In the genomic region with DNA sequence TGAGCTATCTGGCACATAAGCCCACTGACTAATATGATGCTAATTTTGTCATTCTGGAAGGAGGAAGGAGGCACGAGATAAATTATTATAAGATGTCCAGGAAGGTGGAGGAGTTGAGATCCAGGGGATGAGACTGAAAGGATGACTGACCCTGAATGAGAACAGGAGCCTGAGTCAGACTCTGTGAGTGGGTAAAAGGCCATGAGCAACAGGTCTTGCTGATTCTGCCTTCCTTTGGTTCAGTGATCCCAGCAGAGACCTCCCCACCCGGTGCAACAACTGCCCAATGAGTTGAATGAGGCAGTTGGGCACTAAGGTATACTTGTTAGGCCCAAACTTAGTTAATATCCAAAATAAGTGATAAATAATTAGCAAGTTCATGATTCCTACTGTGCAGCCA, we compare ENCODE assay signal across 22 cellular contexts.
DNase-seq lines count a peak whose midpoint lies in the region; ATAC-seq and TF ChIP-seq lines count a peak whose summit lies in the region.
"Had no signal": no experiment of that assay in that cellular context is flagged by ENCODE, and none has a peak within 500 bp of the region (broad histone marks: within the 10 kb centered on the region; RNA-seq: fewer than 3 reads in every experiment).

No MANE protein-coding gene starts in this region.

- H3K4me1 Mint-ChIP-seq in glutamatergic neuron (ENCODE audit: low read depth, unreplicated experiment), result no peaks in the 10 kb centered on the region

- ATAC-seq in HG02678 (IDR thresholded peaks at IDR 0.05; ENCODE audit: unreplicated experiment) (no peak), GM21737 (IDR thresholded peaks at IDR 0.05; ENCODE audit: unreplicated experiment) (no peak)
- ATAC-seq: CD8-positive, alpha-beta T cell; Panc1 had no signal

- peak; percentile 54 for DNase-seq in HK-2 (ENCODE audit: unreplicated experiment)
- DNase-seq in epithelial cell of esophagus (ENCODE audit: low read depth), result peak; percentile 34
- peak; percentile 81 for DNase-seq in kidney glomerular epithelial cell (lab: John Stamatoyannopoulos, UW)
- no peak for DNase-seq in glutamatergic neuron
- DNase-seq in anterior cingulate cortex (lab: John Stamatoyannopoulos, UW), result no peak
- DNase-seq: Calu3; CD8-positive, alpha-beta T cell; DMS153; GDM1; H7; NCI-H1105; NCI-H146; NCI-H2029 treated with DMSO at 0.1 percent for 48 hours; NCI-H345; NCI-H524; NCI-H774; NK-92 treated with Interleukin-12 subunit alpha and Interleukin-12 subunit beta, amount 100 ng/mL, for 24 hours; SJCRH30 had no signal

- H3K36me3 Mint-ChIP-seq in glutamatergic neuron (ENCODE audit: unreplicated experiment), result no peaks in the 10 kb centered on the region
- H3K36me3 Mint-ChIP-seq: CD8-positive, alpha-beta T cell had no signal

- H3K4me3 ChIP-seq in epithelial cell of esophagus (ENCODE audit: low read length), result no peak overlapping the region
- H3K4me3 ChIP-seq: BLaER1 treated with 17β-estradiol and CSF1 and Interleukin-3, amounts not matched to agents 10 nM and 100 nM; SJCRH30 had no signal

- H3K9me3 Mint-ChIP-seq in glutamatergic neuron (ENCODE audit: unreplicated experiment), result no peaks in the 10 kb centered on the region
- H3K9me3 Mint-ChIP-seq: CD8-positive, alpha-beta T cell had no signal

- TF ChIP-seq CTCF in epithelial cell of esophagus (IDR thresholded peaks at IDR 0.05; ENCODE audit: insufficient read depth, low read depth, low read length, missing control alignments) (no peak), glutamatergic neuron (IDR thresholded peaks at IDR 0.05; ENCODE audit: partially characterized antibody, unreplicated experiment) (no peak)

- H3K27me3 Mint-ChIP-seq in glutamatergic neuron (ENCODE audit: unreplicated experiment), result no peaks in the 10 kb centered on the region

- no peak overlapping the region for H3K4me3 Mint-ChIP-seq in glutamatergic neuron (ENCODE audit: unreplicated experiment)
- H3K4me3 Mint-ChIP-seq: CD8-positive, alpha-beta T cell had no signal

- no peak overlapping the region for H3K27ac Mint-ChIP-seq in glutamatergic neuron (ENCODE audit: unreplicated experiment)
- H3K27ac Mint-ChIP-seq: CD8-positive, alpha-beta T cell had no signal

Comparison
In these comparisons a context has a peak if more than half of its experiments do, and no peak if none do; other contexts are left out.
1. DNase-seq: peak in HK-2 (single experiment), epithelial cell of esophagus (single experiment) and kidney glomerular epithelial cell (single experiment); none in glutamatergic neuron (single experiment) and anterior cingulate cortex (0 of 58).